Comparison of ENCODE assay signal across 24 cellular contexts in genomic region chr10:43212043-43212721, GRCh38. TPM values are rescaled to one million over a fixed set of nuclear protein-coding genes. Genes with fewer than 3 reads are reported as not detected.
DNase-seq lines count a peak whose midpoint lies in the region; ATAC-seq, FAIRE-seq and TF ChIP-seq lines count a peak whose summit lies in the region.
"Had no signal": no experiment of that assay in that cellular context is flagged by ENCODE, and none has a peak within 500 bp of the region (broad histone marks: within the 10 kb centered on the region; RNA-seq: fewer than 3 reads in every experiment).

No MANE protein-coding gene starts in this region.

- no peak overlapping the region for H4K5ac ChIP-seq in H1 (ENCODE audit: insufficient read length, low read depth, low read length)

- no peaks in the 10 kb centered on the region for H3K27me3 ChIP-seq in breast epithelium
- H3K27me3 ChIP-seq in H1 (replicated peaks in 1 of 4; ENCODE audit: control insufficient read depth in 3 of 4, extremely low read depth in 1 of 4, insufficient read depth in 3 of 4, low read length in 3 of 4) = no peaks in the 10 kb centered on the region
- no peaks in the 10 kb centered on the region for H3K27me3 ChIP-seq in upper lobe of right lung

- H3K36me3 Mint-ChIP-seq in MCF 10A (ENCODE audit: insufficient read depth, unreplicated experiment) = no peaks in the 10 kb centered on the region
- H3K36me3 Mint-ChIP-seq: activated naive CD8-positive, alpha-beta T cell; CD4-positive, CD25-positive, alpha-beta regulatory T cell; naive thymus-derived CD4-positive, alpha-beta T cell had no signal

- no peaks in the 10 kb centered on the region for H3K9me3 Mint-ChIP-seq in MCF 10A (ENCODE audit: unreplicated experiment)
- H3K9me3 Mint-ChIP-seq: activated T-cell treated with anti-CD3 and anti-CD28 coated beads, Interleukin-2, amount 50 U/mL, for 72 hours; dendritic cell treated with granulocyte-macrophage colony-stimulating factor and Interleukin-4, amounts not matched to agents 40 ng/mL and 50 ng/mL, for 4 days; naive thymus-derived CD4-positive, alpha-beta T cell had no signal

- H2BK15ac ChIP-seq in H1 (ENCODE audit: low read length) = no peak overlapping the region; the same call in 1 of the 2 replicates

- H3K9ac ChIP-seq in H1 (replicated peaks in 1 of 4; ENCODE audit: extremely low read depth in 1 of 4, low read depth in 3 of 4, low read length in 3 of 4) = no peak overlapping the region; a peak in 1 of 7 replicates
- H3K9ac ChIP-seq: parathyroid adenoma had no signal

- no peaks in the 10 kb centered on the region for H3K27me3 Mint-ChIP-seq in MCF 10A (ENCODE audit: insufficient read depth, unreplicated experiment)
- H3K27me3 Mint-ChIP-seq: activated naive CD8-positive, alpha-beta T cell; CD4-positive, CD25-positive, alpha-beta regulatory T cell; dendritic cell treated with granulocyte-macrophage colony-stimulating factor and Interleukin-4, amounts not matched to agents 40 ng/mL and 50 ng/mL, for 4 days had no signal

- no peak overlapping the region for H3K4me3 Mint-ChIP-seq in MCF 10A (ENCODE audit: unreplicated experiment)
- H3K4me3 Mint-ChIP-seq: activated CD8-positive, alpha-beta T cell treated with anti-CD3 and anti-CD28 coated beads, Interleukin-2, amount 10 ng/mL, durations not matched to agents 7 days and 5 days; activated naive CD8-positive, alpha-beta T cell; activated T-cell treated with anti-CD3 and anti-CD28 coated beads, Interleukin-2, amount 50 U/mL, for 72 hours; CD4-positive, CD25-positive, alpha-beta regulatory T cell; dendritic cell treated with granulocyte-macrophage colony-stimulating factor and Interleukin-4, amounts not matched to agents 40 ng/mL and 50 ng/mL, for 4 days; naive thymus-derived CD4-positive, alpha-beta T cell had no signal

- no peak for TF ChIP-seq POLR2A in breast epithelium (IDR thresholded peaks at IDR 0.05)
- no peak for TF ChIP-seq POLR2A in H1 (IDR thresholded peaks at IDR 0.05; ENCODE audit: control extremely low read depth in 1 of 2, low read depth in 2 of 2, low read length in 2 of 2)

- H3K23me2 ChIP-seq in H1 (ENCODE audit: low read depth, low read length) = no peaks in the 10 kb centered on the region

- no peaks in the 10 kb centered on the region for H3K79me2 ChIP-seq in H1 (ENCODE audit: control insufficient read depth in 1 of 2, insufficient read depth in 2 of 2, low read length in 2 of 2)
- H3K79me2 ChIP-seq: parathyroid adenoma had no signal

- no peak overlapping the region for H3K4me2 ChIP-seq in H1 (ENCODE audit: insufficient read depth in 1 of 2, low read depth in 2 of 2, low read length in 2 of 2)

- H2AFZ ChIP-seq in H1 (ENCODE audit: low read length) = no peak overlapping the region
- H2AFZ ChIP-seq: parathyroid adenoma had no signal

- H2AK5ac ChIP-seq in H1 (ENCODE audit: low read depth, low read length) = no peak overlapping the region; the same call in 1 of the 2 replicates

- no peak for TF ChIP-seq RAD21 in H1 (IDR thresholded peaks at IDR 0.05 in 1 of 2, conservative IDR thresholded peaks at IDR 0.05 in 1 of 2; ENCODE audit: low read depth in 2 of 2, low read length in 2 of 2)

- H4K8ac ChIP-seq in H1 (ENCODE audit: extremely low read depth, insufficient read depth, low read length) = peak overlapping the region; percentile 46

- no peak for TF ChIP-seq EP300 in H1 (IDR thresholded peaks at IDR 0.05; ENCODE audit: borderline replicate concordance in 1 of 2, low read depth in 2 of 2, low read length in 2 of 2)

- TF ChIP-seq CTCF in breast epithelium (IDR thresholded peaks at IDR 0.05) (no peak), MCF 10A (IDR thresholded peaks at IDR 0.05; ENCODE audit: unreplicated experiment) (no peak), H1 (IDR thresholded peaks at IDR 0.05; ENCODE audit: control extremely low read depth in 1 of 3, insufficient read depth in 1 of 3, low read depth in 1 of 3, low read length in 3 of 3) (no peak), mucosa of descending colon (IDR thresholded peaks at IDR 0.05) (no peak), upper lobe of right lung (IDR thresholded peaks at IDR 0.05) (no peak)

- H3K56ac ChIP-seq in H1 (replicated peaks; ENCODE audit: insufficient read length, low read depth, low read length) = no peak overlapping the region

- H4K20me1 ChIP-seq in H1 (replicated peaks in 1 of 2; ENCODE audit: control insufficient read depth in 1 of 2, insufficient read depth in 2 of 2, low read length in 2 of 2) = peaks cover 0 to 4% of the 10 kb centered on the region in 2 experiments

- H3K79me1 ChIP-seq in H1 (ENCODE audit: low read depth, low read length) = no peaks in the 10 kb centered on the region

- H3K4me1 ChIP-seq in breast epithelium (no peaks in the 10 kb centered on the region), H1 (replicated peaks in 1 of 4; ENCODE audit: control insufficient read depth in 3 of 4, insufficient read depth in 4 of 4, low read length in 3 of 4) (peaks cover 0 to 5% (median 0%) of the 10 kb centered on the region in 4 experiments; a peak in 1 of 7 replicates), mucosa of descending colon (ENCODE audit: low read depth) (no peaks in the 10 kb centered on the region), upper lobe of right lung (no peaks in the 10 kb centered on the region)
- H3K4me1 ChIP-seq: parathyroid adenoma had no signal

- 89% methylated on average over 13 of the region's 13 CpGs; no CpG with 5 or more reads in 1 of the 2 experiments for WGBS in H1 (ENCODE audit: extremely low coverage in 1 of 2, insufficient coverage in 1 of 2, insufficient read length in 1 of 2, insufficient replicate concordance in 2 of 2, low coverage in 1 of 2, low lambda C conversion rate in 2 of 2, missing lambda C conversion rate in 1 of 2), 2 experiments

- intact Hi-C loops in breast epithelium (cut with DNase I; ENCODE audit: low total_unique reads) (no loop called here), MCF 10A (cut with micrococcal nuclease) (no loop called here), mucosa of descending colon (cut with DNase I, micrococcal nuclease) (no loop called here), upper lobe of right lung (cut with DNase I) (no loop called here)

- no peak overlapping the region for H3K14ac ChIP-seq in H1 (ENCODE audit: insufficient read length)

- no peak overlapping the region for H3K27ac Mint-ChIP-seq in MCF 10A (ENCODE audit: low read depth, unreplicated experiment)
- H3K27ac Mint-ChIP-seq: activated CD8-positive, alpha-beta T cell treated with anti-CD3 and anti-CD28 coated beads, Interleukin-2, amount 10 ng/mL, durations not matched to agents 7 days and 5 days; activated naive CD8-positive, alpha-beta T cell; activated T-cell treated with anti-CD3 and anti-CD28 coated beads, Interleukin-2, amount 50 U/mL, for 72 hours; dendritic cell treated with granulocyte-macrophage colony-stimulating factor and Interleukin-4, amounts not matched to agents 40 ng/mL and 50 ng/mL, for 4 days; naive thymus-derived CD4-positive, alpha-beta T cell had no signal

- no peak for FAIRE-seq in H1 (lab: Jason Lieb, UNC)
- FAIRE-seq: A204.1, frontal cortex had no signal

- no TSS peak for BruUV-seq in MCF 10A (replicated peaks; lab: Mats Ljungman, UMichigan)

- no peak overlapping the region for H3K4me3 ChIP-seq in breast epithelium
- H3K4me3 ChIP-seq in H1 (ENCODE audit: extremely low read depth in 1 of 4, insufficient read depth in 2 of 4, low read depth in 3 of 4, low read length in 4 of 4) = no peak overlapping the region
- no peak overlapping the region for H3K4me3 ChIP-seq in mucosa of descending colon
- no peak overlapping the region for H3K4me3 ChIP-seq in upper lobe of right lung
- H3K4me3 ChIP-seq: lung, thoracic aorta had no signal

- H3K36me3 ChIP-seq in breast epithelium (no peaks in the 10 kb centered on the region), H1 (ENCODE audit: control insufficient read depth in 2 of 4, insufficient read depth in 4 of 4, low read length in 3 of 4) (no peaks in the 10 kb centered on the region), mucosa of descending colon (ENCODE audit: low read depth) (no peaks in the 10 kb centered on the region), upper lobe of right lung (no peaks in the 10 kb centered on the region)
- H3K36me3 ChIP-seq: brain microvascular endothelial cell, thoracic aorta had no signal

- H3K27ac ChIP-seq in breast epithelium = peak overlapping the region; percentile 48 to 66
- H3K27ac ChIP-seq in H1 (ENCODE audit: low read depth, low read length) = no peak overlapping the region
- H3K27ac ChIP-seq in upper lobe of right lung = no peak overlapping the region
- H3K27ac ChIP-seq: brain microvascular endothelial cell, parathyroid adenoma, thoracic aorta had no signal

- no peak overlapping the region for H2BK120ac ChIP-seq in H1 (replicated peaks; ENCODE audit: low read depth, low read length)

- H2BK5ac ChIP-seq in H1 (ENCODE audit: low read depth, low read length) = no peak overlapping the region

- no peak overlapping the region for H2BK12ac ChIP-seq in H1 (ENCODE audit: low read depth, low read length)

- no peak overlapping the region for H2BK20ac ChIP-seq in H1 (ENCODE audit: low read length)

- H4K91ac ChIP-seq in H1 (replicated peaks; ENCODE audit: insufficient read length, low read length) = no peak overlapping the region

- H3K18ac ChIP-seq in H1 (ENCODE audit: extremely low read depth, low read length) = no peak overlapping the region; the same call in 1 of the 2 replicates

- no peak overlapping the region for H3K4ac ChIP-seq in H1 (replicated peaks; ENCODE audit: insufficient read length, low read depth, low read length)

- ATAC-seq in mucosa of descending colon (no peak), upper lobe of right lung (no peak), GM19035 (IDR thresholded peaks at IDR 0.05; ENCODE audit: unreplicated experiment) (no peak)
- ATAC-seq: activated CD8-positive, alpha-beta T cell treated with anti-CD3 and anti-CD28 coated beads, Interleukin-2, amount 10 ng/mL, durations not matched to agents 7 days and 5 days; activated T-cell treated with anti-CD3 and anti-CD28 coated beads, Interleukin-2, amount 50 U/mL, for 72 hours; naive thymus-derived CD4-positive, alpha-beta T cell had no signal

- DNase-seq in breast epithelium (ENCODE audit: low spot score in 2 of 2) (peak in 1 of 2 donors; percentile 39), MCF 10A (ENCODE audit: unreplicated experiment) (no peak), H1 (ENCODE audit: low read depth in 1 of 2, low spot score in 2 of 2) (no peak), mucosa of descending colon (peak in 2 of 3 donors; percentile 11 to 36), upper lobe of right lung (peak; percentile 58), SIG-M5 (lab: John Stamatoyannopoulos, UW) (no peak), NCI-H2081 (lab: John Stamatoyannopoulos, UW) (no peak)
- DNase-seq: activated CD8-positive, alpha-beta T cell treated with anti-CD3 and anti-CD28 coated beads, Interleukin-2, amount 10 ng/mL, durations not matched to agents 7 days and 5 days; activated T-cell treated with anti-CD3 and anti-CD28 coated beads, Interleukin-2, amount 50 U/mL, for 72 hours; brain microvascular endothelial cell; CD4-positive, CD25-positive, alpha-beta regulatory T cell; DMS79 treated with DMSO at 0.1 percent for 48 hours; naive thymus-derived CD4-positive, alpha-beta T cell; NCI-H187 treated with DMSO at 0.1 percent for 48 hours; SHP77 treated with DMSO at 0.1 percent for 48 hours had no signal

- no peaks in the 10 kb centered on the region for H3K9me3 ChIP-seq in breast epithelium
- no peaks in the 10 kb centered on the region for H3K9me3 ChIP-seq in H1 (ENCODE audit: insufficient read depth in 2 of 2, low read depth in 1 of 2, low read length in 1 of 2)
- H3K9me3 ChIP-seq in mucosa of descending colon = no peaks in the 10 kb centered on the region
- no peaks in the 10 kb centered on the region for H3K9me3 ChIP-seq in upper lobe of right lung
- H3K9me3 ChIP-seq: thoracic aorta had no signal

- CTCF ChIA-PET in MCF 10A (lab: Yijun Ruan, JAX) (interaction anchor here (3.6 kb wide), 1 partner anchor 8 kb away, joined by 16 read pairs; no protein-coding TSS in a partner anchor), H1 (lab: Charles Lee; ENCODE audit: partially characterized antibody) (interaction anchor here (0.6 to 4.4 kb wide), 11 partner anchors 7 to 348 kb away, joined by 3 to 26 read pairs (median 3); no protein-coding TSS in a partner anchor)

- no peaks in the 10 kb centered on the region for H3K4me1 Mint-ChIP-seq in MCF 10A (ENCODE audit: insufficient read depth, unreplicated experiment)
- H3K4me1 Mint-ChIP-seq: CD4-positive, CD25-positive, alpha-beta regulatory T cell; naive thymus-derived CD4-positive, alpha-beta T cell had no signal

- POLR2A ChIA-PET in MCF 10A (lab: Yijun Ruan, JAX) (no interaction called here), H1 (lab: Charles Lee; ENCODE audit: partially characterized antibody) (interaction anchor here (1.8 kb wide), 1 partner anchor 48 kb away, joined by 3 read pairs; no protein-coding TSS in a partner anchor)

- no peak overlapping the region for H3K23ac ChIP-seq in H1 (ENCODE audit: insufficient read length)

RNA-seq across cellular contexts. Expression of gene RASGEF1A, which starts 54.7 kb away (rescaled TPM):
- total RNA-seq in breast epithelium (10 to 100 TPM in 2 of 3 donors, 1 to 10 TPM in 1; 1.1 to 15.8 (median 11.5) TPM), MCF 10A (2022) (not detected in 2 replicates), mucosa of descending colon (1 to 10 TPM in 1 of 3 donors, under 1 TPM in 2; 0.43 to 1.2 (median 0.58) TPM), upper lobe of right lung (2.6 TPM)
- total RNA-seq in H1 (2021; fragmentation: NEBNext Ultra II Directional; extraction: Animal tissue kit (Norgen Biotek cat#: 25700)) = 13.3 and 13.4 TPM in 2 replicates
- polyA plus RNA-seq in H1 (2011; rRNA removed) = 25.6 and 30.7 TPM in 2 replicates
- 32.7 TPM for polyA plus RNA-seq in H1 (2011; cell fraction: cytosol; rRNA removed)
- polyA plus RNA-seq in H1 (2011; cell fraction: nucleus; rRNA removed) = 53.0 TPM
- 9.2 to 19.0 TPM (median 16.3 TPM) in 4 replicates for polyA plus RNA-seq in H1 (2012, experiment 1 of 2)
- 12.0 TPM for polyA plus RNA-seq in H1 (2012, experiment 2 of 2)
- polyA plus RNA-seq in H1 (2013, experiment 1 of 2) = 8.6 TPM
- 7.8 TPM for polyA plus RNA-seq in H1 (2013, experiment 2 of 2)
- 27.7 and 30.0 TPM in 2 replicates for polyA minus RNA-seq in H1 (2011; rRNA and poly(A)+ RNA removed)
- 26.3 TPM for polyA minus RNA-seq in H1 (2011; cell fraction: cytosol; rRNA and poly(A)+ RNA removed)
- polyA minus RNA-seq in H1 (2011; cell fraction: nucleus; rRNA and poly(A)+ RNA removed) = 26.0 TPM
- total RNA-seq: M059J, thoracic aorta had no signal

Comparison
In these comparisons a context has a peak if more than half of its experiments do, and no peak if none do; other contexts are left out.
1. DNase-seq: peak in mucosa of descending colon (2 of 3) and upper lobe of right lung (single experiment); none in MCF 10A (single experiment), H1 (0 of 2), SIG-M5 (single experiment) and NCI-H2081 (0 of 2).
2. H3K27ac ChIP-seq: peak in breast epithelium (2 of 2); none in H1 (single experiment) and upper lobe of right lung (single experiment).